In genomic region chr2:125281242-125281641, GRCh38 we compare ENCODE assay signal across 27 cellular contexts.
"Had no signal": no experiment of that assay in that cellular context is flagged by ENCODE, and none has a peak within 500 bp of the region (broad histone marks: within the 10 kb centered on the region; RNA-seq: fewer than 3 reads in every experiment).

No MANE protein-coding gene starts in this region.

- H3K4me1 ChIP-seq: stomach, suprapubic skin, testis, thyroid gland, tibial artery, tibial nerve, transverse colon, upper lobe of left lung, upper lobe of right lung, uterus, vagina had no signal

- ATAC-seq: stimulated activated effector memory CD8-positive, alpha-beta T cell treated with anti-CD3 and anti-CD28 coated beads, Interleukin-12 subunit alpha, Interleukin-12 subunit beta, amount 100 ng/mL, for 72 hours; stimulated activated memory B cell treated with anti-CD40 and anti-IgM and Interleukin-4, amounts not matched to agents 10 μg/mL and 1 μg/mL and 100 μg/mL, for 72 hours; stimulated activated naive B cell treated with anti-CD40 and anti-IgM and Interleukin-4, amounts not matched to agents 10 μg/mL and 1 μg/mL and 100 μg/mL, for 72 hours; stimulated activated naive CD8-positive, alpha-beta T cell treated with anti-CD3 and anti-CD28 coated beads, Interleukin-15, amount 100 ng/mL, for 72 hours; stimulated activated naive CD8-positive, alpha-beta T cell treated with anti-CD3 and anti-CD28 coated beads, Interleukin-15, Interleukin-2, amounts not matched to agents 100 U/mL and 50 U/mL, for 24 hours; upper lobe of right lung had no signal

- H3K27me3 ChIP-seq: stomach, suprapubic skin, testis, thyroid gland, tibial artery, tibial nerve, transverse colon, upper lobe of left lung, upper lobe of right lung, uterus, vagina had no signal

- DNase-seq: stimulated activated CD4-positive, alpha-beta T cell treated with anti-CD3 and anti-CD28 coated beads, Interleukin-2, amount 100 ng/mL, for 48 hours; stimulated activated CD4-positive, alpha-beta T cell treated with anti-CD3 and anti-CD28 coated beads, Interleukin-4, amount 100 ng/mL, for 1 hour; stimulated activated CD4-positive, alpha-beta T cell treated with anti-CD3 and anti-CD28 coated beads, Interleukin-4, amount 100 ng/mL, for 24 hours; stimulated activated CD4-positive, alpha-beta T cell treated with anti-CD3 and anti-CD28 coated beads, Interleukin-4, amount 100 ng/mL, for 4 hours; stimulated activated CD8-positive, alpha-beta memory T cell treated with anti-CD3 and anti-CD28 coated beads, Interleukin-4, amount 100 ng/mL, for 48 hours; stimulated activated naive B cell treated with anti-CD40 and anti-IgM and Interleukin-4, amounts not matched to agents 10 μg/mL and 1 μg/mL and 100 μg/mL, for 72 hours; stimulated activated naive CD4-positive, alpha-beta T cell; stimulated activated naive CD4-positive, alpha-beta T cell treated with Interleukin-2 at 50 U/mL for 16 hours; stimulated activated naive CD8-positive, alpha-beta T cell treated with anti-CD3 and anti-CD28 coated beads, Interleukin-15, amount 100 ng/mL, for 72 hours; stimulated activated naive CD8-positive, alpha-beta T cell treated with anti-CD3 and anti-CD28 coated beads, Interleukin-15, Interleukin-2, amounts not matched to agents 100 U/mL and 50 U/mL, for 24 hours; stomach; substantia nigra; testis; thyroid gland; tibial artery; transverse colon; trophoblast cell; upper lobe of left lung; upper lobe of right lung; uterus had no signal

- FAIRE-seq: urothelium cell line had no signal

- H3K27ac ChIP-seq: stomach, suprapubic skin, testis, thoracic aorta, thyroid gland, tibial artery, tibial nerve, transverse colon, upper lobe of left lung, upper lobe of right lung, uterus, vagina had no signal

- H3K9me3 ChIP-seq: testis, thoracic aorta, thyroid gland, tibial artery, tibial nerve, transverse colon, upper lobe of left lung, upper lobe of right lung, uterus, vagina had no signal

- H3K4me3 ChIP-seq: stomach, suprapubic skin, testis, thoracic aorta, thyroid gland, tibial artery, tibial nerve, transverse colon, upper lobe of left lung, upper lobe of right lung, uterus, vagina had no signal

- H3K36me3 ChIP-seq: stomach, suprapubic skin, thoracic aorta, thyroid gland, tibial artery, tibial nerve, transverse colon, upper lobe of left lung, upper lobe of right lung, uterus, vagina had no signal
